ENCODE assay signal across 31 cellular contexts in genomic region chr2:12396699-12397098, GRCh38.
"Had no signal": no experiment of that assay in that cellular context is flagged by ENCODE, and none has a peak within 500 bp of the region (broad histone marks: within the 10 kb centered on the region; RNA-seq: fewer than 3 reads in every experiment).

No MANE protein-coding gene starts in this region.

- ATAC-seq: PC-3 had no signal

- H3K27ac ChIP-seq: brain microvascular endothelial cell, cardiac muscle cell, Peyer's patch, VCaP had no signal

- H3K4me1 ChIP-seq: Peyer's patch had no signal

- H3K27ac Mint-ChIP-seq: activated B cell treated with CpG ODN at 0.5 μM for 24 hours; activated CD4-positive, alpha-beta memory T cell treated with anti-CD3 and anti-CD28 coated beads for 36 hours; activated naive CD8-positive, alpha-beta T cell treated with anti-CD3 and anti-CD28 coated beads for 36 hours had no signal

- H3K9me3 Mint-ChIP-seq: activated B cell treated with CpG ODN at 0.5 μM for 24 hours; activated CD4-positive, alpha-beta memory T cell treated with anti-CD3 and anti-CD28 coated beads for 36 hours; activated naive CD8-positive, alpha-beta T cell treated with anti-CD3 and anti-CD28 coated beads for 36 hours had no signal

- H3K27me3 ChIP-seq: brain microvascular endothelial cell, cardiac muscle cell, Peyer's patch had no signal

- H3K27me3 Mint-ChIP-seq: activated B cell treated with CpG ODN at 0.5 μM for 24 hours; activated CD4-positive, alpha-beta memory T cell treated with anti-CD3 and anti-CD28 coated beads for 36 hours; activated naive CD8-positive, alpha-beta T cell treated with anti-CD3 and anti-CD28 coated beads for 36 hours had no signal

- H3K4me3 ChIP-seq: cardiac muscle cell, Peyer's patch had no signal

- DNase-seq: activated B cell treated with CpG ODN at 0.5 μM for 24 hours; activated CD4-positive, alpha-beta memory T cell treated with anti-CD3 and anti-CD28 coated beads for 36 hours; activated CD4-positive, alpha-beta T cell treated with anti-CD3 and anti-CD28 coated beads for 4 hours; activated CD4-positive, alpha-beta T cell treated with anti-CD3 and anti-CD28 coated beads, Interleukin-2, amount 50 U/mL, for 1 hour; activated CD4-positive, CD25-positive, alpha-beta regulatory T cell treated with anti-CD3 and anti-CD28 coated beads, Interleukin-2, amount 50 U/mL, for 72 hours; activated CD8-positive, alpha-beta memory T cell treated with anti-CD3 and anti-CD28 coated beads, Interleukin-2, amount 50 U/mL, for 4 hours; activated effector memory CD4-positive, alpha-beta T cell treated with Interleukin-2 at 50 U/mL for 16 hours; activated naive CD4-positive, alpha-beta T cell treated with anti-CD3 and anti-CD28 coated beads, Interleukin-2, amount 50 U/mL, for 16 hours; activated naive CD8-positive, alpha-beta T cell treated with anti-CD3 and anti-CD28 coated beads for 36 hours; activated T-cell treated with anti-CD3 and anti-CD28 coated beads for 4 hours; activated T-cell treated with anti-CD3 and anti-CD28 coated beads, Interleukin-2, amount 50 U/mL, for 48 hours; amniotic stem cell; aorta; brain microvascular endothelial cell; NCI-H1105; NCI-H1417 treated with DMSO at 0.1 percent for 48 hours; NCI-H1930; NCI-H345; NCI-H526; NCI-H748 treated with DMSO at 0.1 percent for 48 hours; NK-92 treated with Interleukin-12 subunit alpha and Interleukin-12 subunit beta, amount 100 ng/mL, for 24 hours; PC-3; Peyer's patch; RPMI8226; SHP77 treated with DMSO at 0.1 percent for 48 hours; SW 1271; T-helper 1 cell; T-helper 2 cell; T-helper 9 cell had no signal

- H3K9me3 ChIP-seq: Peyer's patch had no signal

- H3K4me3 Mint-ChIP-seq: activated B cell treated with CpG ODN at 0.5 μM for 24 hours; activated CD4-positive, alpha-beta memory T cell treated with anti-CD3 and anti-CD28 coated beads for 36 hours; activated naive CD8-positive, alpha-beta T cell treated with anti-CD3 and anti-CD28 coated beads for 36 hours had no signal

- H3K36me3 Mint-ChIP-seq: activated CD4-positive, alpha-beta memory T cell treated with anti-CD3 and anti-CD28 coated beads for 36 hours; activated naive CD8-positive, alpha-beta T cell treated with anti-CD3 and anti-CD28 coated beads for 36 hours had no signal

- H3K36me3 ChIP-seq: brain microvascular endothelial cell, cardiac muscle cell, Peyer's patch had no signal
